In genomic region chr1:1040004-1040991, GRCh38 we compare ENCODE assay signal across 8 cellular contexts. TPM values are rescaled to one million over a fixed set of nuclear protein-coding genes. Genes with fewer than 3 reads are reported as not detected.
DNase-seq lines count a peak whose midpoint lies in the region; ATAC-seq, FAIRE-seq and TF ChIP-seq lines count a peak whose summit lies in the region.

No MANE protein-coding gene starts in this region.

- WGBS in right lobe of liver (ENCODE audit: insufficient coverage, low coverage, low lambda C conversion rate, missing lambda C conversion rate): 16% methylated on average over 16 of the region's 99 CpGs

- no peak for TF ChIP-seq POLR2A in right lobe of liver (IDR thresholded peaks at IDR 0.05)

- DNase-seq in GM18507 (ENCODE audit: extremely low spot score, insufficient read length, low read depth) (peak; percentile 93), NCI-H1105 (lab: John Stamatoyannopoulos, UW) (peak; percentile 60), dedifferentiated amniotic fluid mesenchymal stem cell (ENCODE audit: extremely low spot score) (peak; percentile 44), right lobe of liver (peak; percentile 66 to 79 (median 77)), A172 (ENCODE audit: low spot score) (no peak)
- DNase-seq in activated CD4-positive, alpha-beta T cell treated with anti-CD3 and anti-CD28 coated beads, Interleukin-2, amount 50 U/mL, for 4 hours: peak; percentile 69 to 74
- DNase-seq in stimulated activated CD4-positive, alpha-beta T cell treated with anti-CD3 and anti-CD28 coated beads, TNF-alpha, amount 100 ng/mL, for 4 hours (ENCODE audit: low read depth in 3 of 3): peak in 2 of 3 experiments; percentile 62 to 63

- intact Hi-C loops in right lobe of liver (cut with DNase I): no loop called here

- no peaks in the 10 kb centered on the region for H3K27me3 ChIP-seq in right lobe of liver

- H3K4me1 ChIP-seq in right lobe of liver: peaks cover 0 to 10% (median 5%) of the 10 kb centered on the region in 4 donors

- peak; percentile 82 to 89 (median 84) for ATAC-seq in right lobe of liver

- TF ChIP-seq CTCF in 22Rv1 (IDR thresholded peaks at IDR 0.05) (peak; percentile 38; the same call in 1 of the 2 replicates), right lobe of liver (IDR thresholded peaks at IDR 0.05) (no peak)

- no peaks in the 10 kb centered on the region for H3K9me3 ChIP-seq in right lobe of liver

- peak overlapping the region; percentile 73 for H3K27ac ChIP-seq in 22Rv1
- H3K27ac ChIP-seq in right lobe of liver: no peak overlapping the region

- peak; percentile 70 for FAIRE-seq in GM18507 (lab: Jason Lieb, UNC)

- no peaks in the 10 kb centered on the region for H3K36me3 ChIP-seq in right lobe of liver

- peak overlapping the region in 2 of 3 donors; percentile 33 to 42 for H3K4me3 ChIP-seq in right lobe of liver

RNA-seq across cellular contexts. Expression of gene AGRN, which starts 20.4 kb away (rescaled TPM):
- total RNA-seq in right lobe of liver: 10 to 100 TPM; 14.2 to 44.5 (median 35.2) TPM
- 107 and 115 TPM in 2 replicates for total RNA-seq in A172 (2014; rRNA removed; shearing (Covaris generic))

RNA-seq across cellular contexts. Expression of gene ISG15, which starts 27.0 kb away (rescaled TPM):
- total RNA-seq in right lobe of liver: 10 to 100 TPM; 16.3 to 98.7 (median 26.4) TPM
- 63.5 and 100.0 TPM in 2 replicates for total RNA-seq in A172 (2014; rRNA removed; shearing (Covaris generic))

RNA-seq across cellular contexts. Expression of gene RNF223, which starts 33.8 kb away (rescaled TPM):
- not detected for total RNA-seq in right lobe of liver
- total RNA-seq in A172 (2014; rRNA removed; shearing (Covaris generic)): not detected in 2 replicates

RNA-seq across cellular contexts. Expression of gene HES4, which starts 40.4 kb away (rescaled TPM):
- total RNA-seq in right lobe of liver: 10 to 100 TPM in 2 of 6 experiments, 1 to 10 TPM in 4; 1.6 to 21.5 (median 5.2) TPM
- total RNA-seq in A172 (2014; rRNA removed; shearing (Covaris generic)): 10.0 and 20.7 TPM in 2 replicates

RNA-seq across cellular contexts. Expression of gene PERM1, which starts 58.4 kb away (rescaled TPM):
- under 1 TPM in 4 of 6 experiments, not detected in 2; 0.18 to 0.46 (median 0.28) TPM for total RNA-seq in right lobe of liver
- 0.29 TPM in 1 of 2 replicates, not detected in the other for total RNA-seq in A172 (2014; rRNA removed; shearing (Covaris generic))
